In genomic region chr19:4014541-4015491, GRCh38 we compare ENCODE assay signal across 8 cellular contexts. TPM values are rescaled to one million over a fixed set of nuclear protein-coding genes. Genes with fewer than 3 reads are reported as not detected.
DNase-seq lines count a peak whose midpoint lies in the region; ATAC-seq and TF ChIP-seq lines count a peak whose summit lies in the region.

No MANE protein-coding gene starts in this region.

- H3K4me3 Mint-ChIP-seq in glutamatergic neuron (ENCODE audit: unreplicated experiment) = no peak overlapping the region
- no peak overlapping the region for H3K4me3 Mint-ChIP-seq in CD14-positive monocyte

- H3K36me3 ChIP-seq in DND-41 (ENCODE audit: insufficient read depth, low read length) = peaks cover 87% of the 10 kb centered on the region
- peaks cover 18 to 21% (median 19%) of the 10 kb centered on the region in 3 donors for H3K36me3 ChIP-seq in skeletal muscle tissue (ENCODE audit: control insufficient read depth in 3 of 3, insufficient read depth in 3 of 3, low read length in 3 of 3)

- H3K27ac Mint-ChIP-seq in glutamatergic neuron (ENCODE audit: unreplicated experiment) (peak overlapping the region; percentile 68), CD14-positive monocyte (peak overlapping the region in 1 of 7 donors; percentile 46)

- H2AFZ ChIP-seq in DND-41 (ENCODE audit: low read depth, low read length) = no peak overlapping the region

- H3K27me3 ChIP-seq in DND-41 (ENCODE audit: insufficient read depth, low read length, poor library complexity) = no peaks in the 10 kb centered on the region
- H3K27me3 ChIP-seq in skeletal muscle tissue (ENCODE audit: control insufficient read depth in 3 of 3, insufficient read depth in 3 of 3, low read length in 3 of 3) = no peaks in the 10 kb centered on the region

- H3K27ac ChIP-seq in DND-41 (ENCODE audit: low read length) (no peak overlapping the region), skeletal muscle tissue (ENCODE audit: low read depth, low read length) (peak overlapping the region; percentile 47)

- intact Hi-C loops in CD14-positive monocyte (cut with micrococcal nuclease) = no loop called here

- H3K9ac ChIP-seq in DND-41 (ENCODE audit: low read depth, low read length) (no peak overlapping the region), skeletal muscle tissue (ENCODE audit: low read depth in 1 of 3, low read length in 3 of 3) (peak overlapping the region; percentile 40 to 79 (median 50))

- peaks cover 6% of the 10 kb centered on the region for H3K27me3 Mint-ChIP-seq in glutamatergic neuron (ENCODE audit: unreplicated experiment)
- H3K27me3 Mint-ChIP-seq in CD14-positive monocyte (ENCODE audit: low read depth in 3 of 3) = peaks cover 0 to 1% (median 0%) of the 10 kb centered on the region in 3 donors

- peaks cover 12% of the 10 kb centered on the region for H3K4me1 Mint-ChIP-seq in glutamatergic neuron (ENCODE audit: low read depth, unreplicated experiment)
- peaks cover 18% of the 10 kb centered on the region for H3K4me1 Mint-ChIP-seq in CD14-positive monocyte

- peaks cover 83% of the 10 kb centered on the region for H4K20me1 ChIP-seq in DND-41 (ENCODE audit: insufficient read depth, low read length)

- TF ChIP-seq CTCF in DND-41 (IDR thresholded peaks at IDR 0.05; ENCODE audit: borderline replicate concordance, extremely low read depth, low read length, poor library complexity, severe bottlenecking) (no peak), glutamatergic neuron (IDR thresholded peaks at IDR 0.05; ENCODE audit: partially characterized antibody, unreplicated experiment) (no peak), CD14-positive monocyte (IDR thresholded peaks at IDR 0.05) (no peak)

- H3K9me3 ChIP-seq in DND-41 (ENCODE audit: insufficient read depth, low read length, severe bottlenecking) = no peaks in the 10 kb centered on the region
- no peaks in the 10 kb centered on the region for H3K9me3 ChIP-seq in skeletal muscle tissue (ENCODE audit: control insufficient read depth in 3 of 3, low read length in 3 of 3)

- peak; percentile 19 for DNase-seq in DND-41
- DNase-seq in activated CD8-positive, alpha-beta memory T cell treated with anti-CD3 and anti-CD28 coated beads, Interleukin-2, amount 50 U/mL, for 48 hours = peak; percentile 68
- no peak for DNase-seq in glutamatergic neuron
- no peak for DNase-seq in NCI-H1105 (lab: John Stamatoyannopoulos, UW)
- no peak for DNase-seq in medulla oblongata (ENCODE audit: extremely low spot score)
- no peak for DNase-seq in CD14-positive monocyte (ENCODE audit: low spot score)

- no peak overlapping the region for H3K4me2 ChIP-seq in DND-41 (ENCODE audit: insufficient read depth, low read length)

- ATAC-seq in DND-41 (ENCODE audit: insufficient read depth, low read depth) = 0 out of 3 replicates have a peak, but pooled peaks have one; percentile 30
- ATAC-seq in HG03469 (IDR thresholded peaks at IDR 0.05; ENCODE audit: unreplicated experiment) = no peak

- H3K4me1 ChIP-seq in DND-41 (ENCODE audit: insufficient read depth, low read length) (peaks cover 17% of the 10 kb centered on the region), skeletal muscle tissue (ENCODE audit: control insufficient read depth in 3 of 3, insufficient read depth in 3 of 3, low read length in 3 of 3) (peaks cover 49 to 70% (median 63%) of the 10 kb centered on the region in 3 donors)

- H3K79me2 ChIP-seq in DND-41 (ENCODE audit: insufficient read depth, low read length) = peaks cover 91% of the 10 kb centered on the region

- H3K36me3 Mint-ChIP-seq in glutamatergic neuron (ENCODE audit: unreplicated experiment) (no peaks in the 10 kb centered on the region), CD14-positive monocyte (peaks cover 33 to 74% of the 10 kb centered on the region in 2 donors)

- peaks cover 4% of the 10 kb centered on the region for H3K9me3 Mint-ChIP-seq in glutamatergic neuron (ENCODE audit: unreplicated experiment)
- peaks cover 0 to 2% (median 0%) of the 10 kb centered on the region in 7 donors for H3K9me3 Mint-ChIP-seq in CD14-positive monocyte

- no peak overlapping the region for H3K4me3 ChIP-seq in DND-41 (ENCODE audit: low read depth in 1 of 2, low read length in 2 of 2)
- peak overlapping the region in 2 of 3 donors; percentile 36 to 61 for H3K4me3 ChIP-seq in skeletal muscle tissue (ENCODE audit: low read length in 3 of 3)

RNA-seq across cellular contexts. Expression of gene PIAS4, which starts 7.3 kb away (rescaled TPM):
- total RNA-seq in glutamatergic neuron (ENCODE audit: unreplicated experiment) (95.8 TPM), skeletal muscle tissue (19.3 TPM)
- polyA plus RNA-seq in CD14-positive monocyte = 1 to 10 TPM; 2.3 to 5.9 TPM

RNA-seq across cellular contexts. Expression of gene EEF2, which starts 29.6 kb away (rescaled TPM):
- total RNA-seq in glutamatergic neuron (ENCODE audit: unreplicated experiment) (2,255 TPM), skeletal muscle tissue (4,276 TPM)
- 100 to 1,000 TPM; 264 to 323 TPM for polyA plus RNA-seq in CD14-positive monocyte

RNA-seq across cellular contexts. Expression of gene DAPK3, which starts 43.9 kb away (rescaled TPM):
- total RNA-seq in glutamatergic neuron (ENCODE audit: unreplicated experiment) = 221 TPM
- 63.7 TPM for total RNA-seq in skeletal muscle tissue
- polyA plus RNA-seq in CD14-positive monocyte = 10 to 100 TPM; 13.7 to 21.8 TPM

RNA-seq across cellular contexts. Expression of gene ZBTB7A, which starts 51.9 kb away (rescaled TPM):
- total RNA-seq in glutamatergic neuron (ENCODE audit: unreplicated experiment) (21.8 TPM), skeletal muscle tissue (4.2 TPM)
- 10 to 100 TPM; 18.0 to 20.2 TPM for polyA plus RNA-seq in CD14-positive monocyte

Comparison
In these comparisons a context has a peak if more than half of its experiments do, and no peak if none do; other contexts are left out.
1. DNase-seq: peak in DND-41 (single experiment) and activated CD8-positive, alpha-beta memory T cell treated with anti-CD3 and anti-CD28 coated beads, Interleukin-2, amount 50 U/mL, for 48 hours (single experiment); none in glutamatergic neuron (single experiment), NCI-H1105 (single experiment), medulla oblongata (single experiment) and CD14-positive monocyte (single experiment).
2. H3K4me3 ChIP-seq: peak in skeletal muscle tissue (2 of 3); none in DND-41 (0 of 2).